Comparison of ENCODE assay signal across 8 cellular contexts in the genomic region with DNA sequence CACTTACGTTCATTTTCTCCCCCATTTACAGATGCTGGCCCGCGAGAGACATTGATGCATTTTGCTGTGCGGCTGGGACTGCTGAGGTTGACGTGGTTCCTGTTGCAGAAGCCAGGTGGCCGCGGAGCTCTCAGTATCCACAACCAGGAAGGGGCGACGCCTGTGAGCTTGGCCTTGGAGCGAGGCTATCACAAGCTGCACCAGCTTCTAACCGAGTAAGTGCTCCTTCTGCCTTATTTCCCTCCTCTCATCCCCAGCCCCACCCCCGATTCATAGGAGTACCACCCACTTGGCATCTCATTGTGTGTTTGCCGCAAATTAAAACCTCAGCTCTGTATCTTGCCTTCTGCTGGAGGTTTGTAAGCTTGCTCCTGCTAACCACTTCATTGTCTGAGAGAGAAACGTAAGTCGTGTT.
DNase-seq lines count a peak whose midpoint lies in the region; ATAC-seq and TF ChIP-seq lines count a peak whose summit lies in the region.

No MANE protein-coding gene starts in this region.

- intact Hi-C loops in activated CD8-positive, alpha-beta T cell treated with anti-CD3 and anti-CD28 coated beads for 36 hours (cut with micrococcal nuclease): loop anchor here (2.0 to 5.0 kb wide), 2 partner anchors 37 to 149 kb away; no protein-coding TSS in a partner anchor
- intact Hi-C loops in head of caudate nucleus (cut with DNase I): no loop called here

- H3K4me3 ChIP-seq in skin epidermis: peak overlapping the region in 3 of 7 experiments; percentile 1 to 7 (median 6)

- H3K9me3 Mint-ChIP-seq in activated CD8-positive, alpha-beta T cell treated with anti-CD3 and anti-CD28 coated beads for 36 hours: no peaks in the 10 kb centered on the region

- TF ChIP-seq CTCF in activated CD8-positive, alpha-beta T cell treated with anti-CD3 and anti-CD28 coated beads for 36 hours (IDR thresholded peaks at IDR 0.05): no peak

- H3K4me3 Mint-ChIP-seq in activated CD8-positive, alpha-beta T cell treated with anti-CD3 and anti-CD28 coated beads for 36 hours: peak overlapping the region; percentile 61

- peak; percentile 8 for DNase-seq in activated CD4-positive, alpha-beta T cell treated with anti-CD3 and anti-CD28 coated beads for 1 hour
- DNase-seq in activated CD4-positive, alpha-beta T cell treated with anti-CD3 and anti-CD28 coated beads, Interleukin-2, amount 50 U/mL, for 4 hours: no peak
- DNase-seq in activated CD8-positive, alpha-beta T cell treated with anti-CD3 and anti-CD28 coated beads for 36 hours: peak; percentile 75
- DNase-seq in head of caudate nucleus (peak in 38 of 42 donors; percentile 3 to 66 (median 24)), AML-193 (lab: John Stamatoyannopoulos, UW) (no peak)

- POLR2A ChIA-PET in activated CD8-positive, alpha-beta T cell treated with anti-CD3 and anti-CD28 coated beads for 36 hours (lab: Charles Lee): interaction anchor here (0.6 to 3.6 kb wide), 7 partner anchors 11 to 45 kb away, joined by 3 to 16 read pairs (median 3); no protein-coding TSS in a partner anchor

- ATAC-seq in activated CD8-positive, alpha-beta T cell treated with anti-CD3 and anti-CD28 coated beads for 36 hours: peak; percentile 35
- no peak for ATAC-seq in HG03045 (IDR thresholded peaks at IDR 0.05; ENCODE audit: unreplicated experiment)
- ATAC-seq in GM18909 (IDR thresholded peaks at IDR 0.05; ENCODE audit: poor library complexity, unreplicated experiment): no peak

- peak overlapping the region; percentile 74 for H3K27ac Mint-ChIP-seq in activated CD8-positive, alpha-beta T cell treated with anti-CD3 and anti-CD28 coated beads for 36 hours

- H3K27me3 Mint-ChIP-seq in activated CD8-positive, alpha-beta T cell treated with anti-CD3 and anti-CD28 coated beads for 36 hours: no peaks in the 10 kb centered on the region

- peaks cover 7% of the 10 kb centered on the region for H3K36me3 Mint-ChIP-seq in activated CD8-positive, alpha-beta T cell treated with anti-CD3 and anti-CD28 coated beads for 36 hours (ENCODE audit: low read depth)

- peak overlapping the region in 19 of 21 experiments; percentile 6 to 75 (median 61) for H3K27ac ChIP-seq in skin epidermis

- peaks cover 82% of the 10 kb centered on the region for H3K4me1 Mint-ChIP-seq in activated CD8-positive, alpha-beta T cell treated with anti-CD3 and anti-CD28 coated beads for 36 hours (ENCODE audit: low read depth)

- CTCF ChIA-PET in activated CD8-positive, alpha-beta T cell treated with anti-CD3 and anti-CD28 coated beads for 36 hours (lab: Charles Lee): interaction anchor here (0.7 to 3.4 kb wide), 15 partner anchors 10 to 247 kb away, joined by 3 to 24 read pairs (median 4); no protein-coding TSS in a partner anchor

Comparison
In these comparisons a context has a peak if more than half of its experiments do, and no peak if none do; other contexts are left out.
1. DNase-seq: peak in activated CD4-positive, alpha-beta T cell treated with anti-CD3 and anti-CD28 coated beads for 1 hour (single experiment), activated CD8-positive, alpha-beta T cell treated with anti-CD3 and anti-CD28 coated beads for 36 hours (single experiment) and head of caudate nucleus (38 of 42); none in activated CD4-positive, alpha-beta T cell treated with anti-CD3 and anti-CD28 coated beads, Interleukin-2, amount 50 U/mL, for 4 hours (0 of 2) and AML-193 (0 of 2).